Comparison of ENCODE assay signal across 8 cellular contexts in the genomic region with DNA sequence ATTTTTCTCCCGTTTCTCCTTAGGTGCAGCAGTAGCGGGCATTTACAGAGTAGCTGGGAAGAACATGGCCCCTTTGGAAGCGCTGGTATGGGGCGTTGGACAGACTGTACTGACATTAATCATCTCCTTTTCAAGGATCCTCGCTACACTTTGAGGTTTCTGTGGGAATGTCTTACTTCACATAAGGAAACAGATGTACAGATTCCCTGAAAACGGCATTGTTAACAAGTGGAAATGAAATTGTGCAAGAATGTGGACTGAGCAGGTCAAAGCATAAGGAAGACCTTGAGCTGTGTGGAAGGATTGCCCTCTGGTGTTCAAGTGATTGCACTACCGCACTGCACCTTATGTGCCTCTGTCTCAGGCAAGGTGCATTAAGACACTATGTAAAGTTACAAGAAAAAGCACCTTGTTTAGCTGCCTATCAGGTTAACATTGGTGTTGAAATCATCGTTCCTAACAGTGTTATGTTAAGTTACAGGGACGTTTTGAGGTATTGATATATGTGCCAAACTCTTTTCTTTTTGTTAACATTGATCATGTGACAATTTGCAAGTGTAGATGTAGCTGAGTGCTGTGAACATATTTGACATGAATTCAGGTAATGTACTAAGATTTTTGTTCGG. TPM values are rescaled to one million over a fixed set of nuclear protein-coding genes. Genes with fewer than 3 reads are reported as not detected.
DNase-seq lines count a peak whose midpoint lies in the region; ATAC-seq and TF ChIP-seq lines count a peak whose summit lies in the region.

No MANE protein-coding gene starts in this region.

- no peaks in the 10 kb centered on the region for H3F3A ChIP-seq in GM23338 (replicated peaks; ENCODE audit: low read depth)

- H3K9me3 ChIP-seq in heart left ventricle: no peaks in the 10 kb centered on the region

- H3K79me2 ChIP-seq in GM23338 (replicated peaks; ENCODE audit: insufficient read depth): no peaks in the 10 kb centered on the region

- no peak for TF ChIP-seq POLR2A in heart left ventricle (IDR thresholded peaks at IDR 0.05)

- no peak overlapping the region for H3K27ac ChIP-seq in GM23338 (ENCODE audit: low read depth)
- H3K27ac ChIP-seq in heart left ventricle: peak overlapping the region in 1 of 12 donors; percentile 24

- H3K4me2 ChIP-seq in GM23338: no peak overlapping the region

- H3K27me3 Mint-ChIP-seq in GM23338 (ENCODE audit: insufficient read depth, low read depth, poor library complexity): no peaks in the 10 kb centered on the region
- no peaks in the 10 kb centered on the region for H3K27me3 Mint-ChIP-seq in activated naive CD8-positive, alpha-beta T cell treated with anti-CD3 and anti-CD28 coated beads, Interleukin-2, amount 10 ng/mL, durations not matched to agents 7 days and 5 days

- H3K9me2 ChIP-seq in GM23338 (ENCODE audit: insufficient read depth): no peaks in the 10 kb centered on the region

- TF ChIP-seq CTCF in GM12865 (IDR thresholded peaks at IDR 0.05; ENCODE audit: insufficient read depth, low read depth, low read length, missing control alignments): peak; percentile 98
- TF ChIP-seq CTCF in GM23338 (conservative IDR thresholded peaks at IDR 0.05; ENCODE audit: low read depth in 2 of 2): peak; percentile 89 to 96
- TF ChIP-seq CTCF in heart left ventricle (IDR thresholded peaks at IDR 0.05): peak; percentile 75 to 91 (median 80)

- DNase-seq in GM12865 (ENCODE audit: low read depth) (peak; percentile 87), GM23338 (ENCODE audit: low spot score) (peak; percentile 86), Kasumi-1 (lab: John Stamatoyannopoulos, UW) (peak; percentile 91 to 94), SIG-M5 (lab: John Stamatoyannopoulos, UW) (peak; percentile 19), heart left ventricle (peak in 4 of 5 donors; percentile 27 to 45 (median 39)), pulmonary artery endothelial cell (ENCODE audit: low read depth, low spot score) (peak; percentile 72), posterior vena cava (ENCODE audit: low spot score) (no peak)
- DNase-seq in activated naive CD8-positive, alpha-beta T cell treated with anti-CD3 and anti-CD28 coated beads, Interleukin-2, amount 10 ng/mL, durations not matched to agents 7 days and 5 days: no peak

- WGBS in heart left ventricle, 4 donors: 50 to 56% (median 52%) methylated on average over 10 of the region's 10 CpGs

- H3K27ac Mint-ChIP-seq in GM23338: no peak overlapping the region
- H3K27ac Mint-ChIP-seq in activated naive CD8-positive, alpha-beta T cell treated with anti-CD3 and anti-CD28 coated beads, Interleukin-2, amount 10 ng/mL, durations not matched to agents 7 days and 5 days: no peak overlapping the region

- intact Hi-C loops in heart left ventricle (cut with DNase I) (loop anchor here in 9 of 10 donors (1.0 to 10.0 kb wide), 7 partner anchors 78 to 621 kb away; no protein-coding TSS in a partner anchor), posterior vena cava (cut with DNase I) (no loop called here)

- POLR2A ChIA-PET in activated naive CD8-positive, alpha-beta T cell treated with anti-CD3 and anti-CD28 coated beads, Interleukin-2, amount 10 ng/mL, durations not matched to agents 7 days and 5 days (lab: Charles Lee): interaction anchor here (0.7 kb wide), 1 partner anchor 479 kb away, joined by 3 read pairs; no protein-coding TSS in a partner anchor

- H3K36me3 Mint-ChIP-seq in GM23338 (ENCODE audit: low read depth): no peaks in the 10 kb centered on the region
- no peaks in the 10 kb centered on the region for H3K36me3 Mint-ChIP-seq in activated naive CD8-positive, alpha-beta T cell treated with anti-CD3 and anti-CD28 coated beads, Interleukin-2, amount 10 ng/mL, durations not matched to agents 7 days and 5 days

- H3K4me3 ChIP-seq in GM12865 (ENCODE audit: low read depth, low read length) (no peak overlapping the region), GM23338 (no peak overlapping the region), heart left ventricle (peak overlapping the region in 2 of 12 donors; percentile 5 to 10)

- H3K36me3 ChIP-seq in GM23338 (ENCODE audit: insufficient read depth) (no peaks in the 10 kb centered on the region), heart left ventricle (peaks cover 0 to 5% (median 0%) of the 10 kb centered on the region in 9 donors)

- no peaks in the 10 kb centered on the region for H3K27me3 ChIP-seq in GM23338 (ENCODE audit: insufficient read depth)
- H3K27me3 ChIP-seq in heart left ventricle: no peaks in the 10 kb centered on the region

- H3K4me3 Mint-ChIP-seq in GM23338: no peak overlapping the region
- H3K4me3 Mint-ChIP-seq in activated naive CD8-positive, alpha-beta T cell treated with anti-CD3 and anti-CD28 coated beads, Interleukin-2, amount 10 ng/mL, durations not matched to agents 7 days and 5 days: no peak overlapping the region

- no peaks in the 10 kb centered on the region for H3K9me3 Mint-ChIP-seq in GM23338
- H3K9me3 Mint-ChIP-seq in activated naive CD8-positive, alpha-beta T cell treated with anti-CD3 and anti-CD28 coated beads, Interleukin-2, amount 10 ng/mL, durations not matched to agents 7 days and 5 days: no peaks in the 10 kb centered on the region

- H2AFZ ChIP-seq in GM23338: no peak overlapping the region

- no peaks in the 10 kb centered on the region for H3K4me1 Mint-ChIP-seq in GM23338
- H3K4me1 Mint-ChIP-seq in activated naive CD8-positive, alpha-beta T cell treated with anti-CD3 and anti-CD28 coated beads, Interleukin-2, amount 10 ng/mL, durations not matched to agents 7 days and 5 days: peaks cover 3% of the 10 kb centered on the region

- no peaks in the 10 kb centered on the region for H4K20me1 ChIP-seq in GM23338 (replicated peaks; ENCODE audit: insufficient read depth)

- H3K4me1 ChIP-seq in GM23338 (ENCODE audit: insufficient read depth): no peaks in the 10 kb centered on the region
- H3K4me1 ChIP-seq in heart left ventricle: peaks cover 0 to 8% (median 0%) of the 10 kb centered on the region in 12 donors

- peak; percentile 100 for ATAC-seq in GM23338
- peak; percentile 98 for ATAC-seq in activated naive CD8-positive, alpha-beta T cell treated with anti-CD3 and anti-CD28 coated beads, Interleukin-2, amount 10 ng/mL, durations not matched to agents 7 days and 5 days (ENCODE audit: low read depth)
- peak; percentile 86 to 98 (median 96) for ATAC-seq in heart left ventricle

TF ChIP-seq in GM23338, 12 proteins besides CTCF, POLR2A, EP300 and RAD21 (continues in another document):
- TF ChIP-seq STAT1 (IDR thresholded peaks at IDR 0.05; ENCODE audit: unreplicated experiment) (no peak), ZNF331 (CRISPR knock-in tag; IDR thresholded peaks at IDR 0.05; ENCODE audit: low read depth) (no peak), NANOG (IDR thresholded peaks at IDR 0.05; ENCODE audit: borderline replicate concordance) (no peak), EZH2 (IDR thresholded peaks at IDR 0.05; ENCODE audit: low read depth, unreplicated experiment) (no peak), POLR2AphosphoS5 (IDR thresholded peaks at IDR 0.05; ENCODE audit: low read depth) (no peak), EZH2phosphoT487 (IDR thresholded peaks at IDR 0.05; ENCODE audit: unreplicated experiment) (no peak), CREB1 (CRISPR knock-in tag; IDR thresholded peaks at IDR 0.05; ENCODE audit: low read depth) (no peak)
- TF ChIP-seq, protein P1, sequence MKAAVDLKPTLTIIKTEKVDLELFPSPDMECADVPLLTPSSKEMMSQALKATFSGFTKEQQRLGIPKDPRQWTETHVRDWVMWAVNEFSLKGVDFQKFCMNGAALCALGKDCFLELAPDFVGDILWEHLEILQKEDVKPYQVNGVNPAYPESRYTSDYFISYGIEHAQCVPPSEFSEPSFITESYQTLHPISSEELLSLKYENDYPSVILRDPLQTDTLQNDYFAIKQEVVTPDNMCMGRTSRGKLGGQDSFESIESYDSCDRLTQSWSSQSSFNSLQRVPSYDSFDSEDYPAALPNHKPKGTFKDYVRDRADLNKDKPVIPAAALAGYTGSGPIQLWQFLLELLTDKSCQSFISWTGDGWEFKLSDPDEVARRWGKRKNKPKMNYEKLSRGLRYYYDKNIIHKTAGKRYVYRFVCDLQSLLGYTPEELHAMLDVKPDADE (IDR thresholded peaks at IDR 0.05): no peak
- TF ChIP-seq, protein P2, sequence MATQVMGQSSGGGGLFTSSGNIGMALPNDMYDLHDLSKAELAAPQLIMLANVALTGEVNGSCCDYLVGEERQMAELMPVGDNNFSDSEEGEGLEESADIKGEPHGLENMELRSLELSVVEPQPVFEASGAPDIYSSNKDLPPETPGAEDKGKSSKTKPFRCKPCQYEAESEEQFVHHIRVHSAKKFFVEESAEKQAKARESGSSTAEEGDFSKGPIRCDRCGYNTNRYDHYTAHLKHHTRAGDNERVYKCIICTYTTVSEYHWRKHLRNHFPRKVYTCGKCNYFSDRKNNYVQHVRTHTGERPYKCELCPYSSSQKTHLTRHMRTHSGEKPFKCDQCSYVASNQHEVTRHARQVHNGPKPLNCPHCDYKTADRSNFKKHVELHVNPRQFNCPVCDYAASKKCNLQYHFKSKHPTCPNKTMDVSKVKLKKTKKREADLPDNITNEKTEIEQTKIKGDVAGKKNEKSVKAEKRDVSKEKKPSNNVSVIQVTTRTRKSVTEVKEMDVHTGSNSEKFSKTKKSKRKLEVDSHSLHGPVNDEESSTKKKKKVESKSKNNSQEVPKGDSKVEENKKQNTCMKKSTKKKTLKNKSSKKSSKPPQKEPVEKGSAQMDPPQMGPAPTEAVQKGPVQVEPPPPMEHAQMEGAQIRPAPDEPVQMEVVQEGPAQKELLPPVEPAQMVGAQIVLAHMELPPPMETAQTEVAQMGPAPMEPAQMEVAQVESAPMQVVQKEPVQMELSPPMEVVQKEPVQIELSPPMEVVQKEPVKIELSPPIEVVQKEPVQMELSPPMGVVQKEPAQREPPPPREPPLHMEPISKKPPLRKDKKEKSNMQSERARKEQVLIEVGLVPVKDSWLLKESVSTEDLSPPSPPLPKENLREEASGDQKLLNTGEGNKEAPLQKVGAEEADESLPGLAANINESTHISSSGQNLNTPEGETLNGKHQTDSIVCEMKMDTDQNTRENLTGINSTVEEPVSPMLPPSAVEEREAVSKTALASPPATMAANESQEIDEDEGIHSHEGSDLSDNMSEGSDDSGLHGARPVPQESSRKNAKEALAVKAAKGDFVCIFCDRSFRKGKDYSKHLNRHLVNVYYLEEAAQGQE (IDR thresholded peaks at IDR 0.05; ENCODE audit: unreplicated experiment): no peak

RNA-seq across cellular contexts. Expression of gene TMEM170B, which starts 38.0 kb away (rescaled TPM):
- total RNA-seq in GM23338 (2014; rRNA removed; shearing (Covaris generic)): 6.9 and 8.6 TPM in 2 replicates
- polyA plus RNA-seq in GM23338 (2016; fragmentation: Nextera tagmentation; extraction: Ambion mirVana) (2.0 and 2.5 TPM in 2 replicates), heart left ventricle (1 to 10 TPM; 1.0 to 2.8 TPM)
- total RNA-seq in activated naive CD8-positive, alpha-beta T cell treated with anti-CD3 and anti-CD28 coated beads, Interleukin-2, amount 10 ng/mL, durations not matched to agents 7 days and 5 days: 1 to 10 TPM; 1.4 to 1.6 TPM
- total RNA-seq in heart left ventricle (1 to 10 TPM; 3.3 to 5.9 (median 4.0) TPM), pulmonary artery endothelial cell (5.4 and 5.6 TPM in 2 replicates), posterior vena cava (1 to 10 TPM; 5.6 to 9.5 TPM)

Comparison
In these comparisons a context has a peak if more than half of its experiments do, and no peak if none do; other contexts are left out.
1. DNase-seq: peak in GM12865 (single experiment), GM23338 (single experiment), Kasumi-1 (2 of 2), SIG-M5 (single experiment), heart left ventricle (4 of 5) and pulmonary artery endothelial cell (single experiment); none in activated naive CD8-positive, alpha-beta T cell treated with anti-CD3 and anti-CD28 coated beads, Interleukin-2, amount 10 ng/mL, durations not matched to agents 7 days and 5 days (single experiment) and posterior vena cava (single experiment).
2. intact Hi-C loops: an anchor here in heart left ventricle (1.0 to 10.0 kb wide); none called in posterior vena cava.
3. Peak in every context shown above with its lines, with median percentiles within 50 percentile points of each other: CTCF ChIP-seq and ATAC-seq.